17 cellular contexts compared by ENCODE assay signal in the genomic region with DNA sequence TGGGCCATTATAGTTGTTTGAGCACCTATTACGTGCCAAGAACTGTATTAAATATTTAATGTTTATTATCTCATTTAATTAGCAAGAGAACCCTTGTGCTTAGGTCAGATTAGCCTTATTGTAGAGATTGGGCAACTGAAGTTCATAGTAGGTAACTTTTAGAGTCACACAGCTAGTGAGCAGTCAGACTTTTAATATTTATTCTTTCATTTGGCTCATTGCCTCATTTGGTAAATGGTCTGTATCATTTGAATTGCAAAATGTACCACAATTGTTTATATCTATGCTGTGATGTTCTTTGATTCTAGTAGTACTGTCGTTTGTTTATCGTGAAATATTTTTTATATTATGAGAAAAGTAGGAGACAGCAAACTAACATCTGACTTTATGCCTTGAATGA.
DNase-seq lines count a peak whose midpoint lies in the region; ATAC-seq and TF ChIP-seq lines count a peak whose summit lies in the region.
"Had no signal": no experiment of that assay in that cellular context is flagged by ENCODE, and none has a peak within 500 bp of the region (broad histone marks: within the 10 kb centered on the region; RNA-seq: fewer than 3 reads in every experiment).

No MANE protein-coding gene starts in this region.

- no peak for TF ChIP-seq CTCF in WERI-Rb-1 (IDR thresholded peaks at IDR 0.05; ENCODE audit: low read depth, low read length)

- H3K27ac Mint-ChIP-seq in stimulated activated naive CD8-positive, alpha-beta T cell treated with anti-CD3 and anti-CD28 coated beads, Interleukin-15, Interleukin-2, amounts not matched to agents 100 ng/mL and 50 ng/mL, for 24 hours, result peak overlapping the region; percentile 33
- H3K27ac Mint-ChIP-seq in stimulated activated naive CD8-positive, alpha-beta T cell treated with anti-CD3 and anti-CD28 coated beads, Interleukin-15, amount 100 ng/mL, for 72 hours, result no peak overlapping the region
- no peak overlapping the region for H3K27ac Mint-ChIP-seq in T-helper 2 cell treated with Interferon-gamma antibody and Interleukin-4, amounts not matched to agents 5 μg/mL and 100 μg/mL, for 36 hours

- H3K27me3 Mint-ChIP-seq in stimulated activated naive CD8-positive, alpha-beta T cell treated with anti-CD3 and anti-CD28 coated beads, Interleukin-15, Interleukin-2, amounts not matched to agents 100 ng/mL and 50 ng/mL, for 24 hours, result no peaks in the 10 kb centered on the region
- H3K27me3 Mint-ChIP-seq in stimulated activated naive CD8-positive, alpha-beta T cell treated with anti-CD3 and anti-CD28 coated beads, Interleukin-15, amount 100 ng/mL, for 72 hours, result no peaks in the 10 kb centered on the region
- no peaks in the 10 kb centered on the region for H3K27me3 Mint-ChIP-seq in T-helper 2 cell treated with Interferon-gamma antibody and Interleukin-4, amounts not matched to agents 5 μg/mL and 100 μg/mL, for 36 hours (ENCODE audit: low read depth)

- H3K27me3 ChIP-seq in WERI-Rb-1 (ENCODE audit: insufficient read depth, low read depth, severe bottlenecking), result no peaks in the 10 kb centered on the region
- H3K27me3 ChIP-seq: testis had no signal

- no peak overlapping the region for H3K4me3 Mint-ChIP-seq in stimulated activated naive CD8-positive, alpha-beta T cell treated with anti-CD3 and anti-CD28 coated beads, Interleukin-15, Interleukin-2, amounts not matched to agents 100 ng/mL and 50 ng/mL, for 24 hours
- no peak overlapping the region for H3K4me3 Mint-ChIP-seq in stimulated activated naive CD8-positive, alpha-beta T cell treated with anti-CD3 and anti-CD28 coated beads, Interleukin-15, amount 100 ng/mL, for 72 hours
- H3K4me3 Mint-ChIP-seq in T-helper 2 cell treated with Interferon-gamma antibody and Interleukin-4, amounts not matched to agents 5 μg/mL and 100 μg/mL, for 36 hours, result no peak overlapping the region

- peaks cover 2% of the 10 kb centered on the region for H3K9me3 ChIP-seq in WERI-Rb-1 (ENCODE audit: severe bottlenecking)
- H3K9me3 ChIP-seq: testis had no signal

- H3K36me3 Mint-ChIP-seq in stimulated activated naive CD8-positive, alpha-beta T cell treated with anti-CD3 and anti-CD28 coated beads, Interleukin-15, Interleukin-2, amounts not matched to agents 100 ng/mL and 50 ng/mL, for 24 hours (ENCODE audit: low read depth), result peaks cover 52% of the 10 kb centered on the region
- peaks cover 43% of the 10 kb centered on the region for H3K36me3 Mint-ChIP-seq in T-helper 2 cell treated with Interferon-gamma antibody and Interleukin-4, amounts not matched to agents 5 μg/mL and 100 μg/mL, for 36 hours (ENCODE audit: low read depth)

- peaks cover 16% of the 10 kb centered on the region for H3K36me3 ChIP-seq in WERI-Rb-1

- DNase-seq in stimulated activated naive CD8-positive, alpha-beta T cell treated with anti-CD3 and anti-CD28 coated beads, Interleukin-15, amount 100 ng/mL, for 72 hours, result no peak
- DNase-seq in WERI-Rb-1, result no peak
- peak; percentile 66 for DNase-seq in iris pigment epithelial cell (ENCODE audit: low read depth)
- DNase-seq in T-helper 2 cell treated with Interferon-gamma antibody and Interleukin-4, amounts not matched to agents 5 μg/mL and 100 μg/mL, for 36 hours (ENCODE audit: low spot score), result no peak
- DNase-seq in AG20443 (ENCODE audit: low spot score), result no peak
- DNase-seq: activated CD4-positive, alpha-beta T cell treated with anti-CD3 and anti-CD28 coated beads, Interleukin-2, amount 50 U/mL, for 4 hours; DMS153; hippocampal formation; left cardiac atrium; NCI-H1092; NCI-H2171; NK-92 treated with Interleukin-12 subunit alpha and Interleukin-12 subunit beta, amount 100 ng/mL, for 24 hours; testis had no signal

- H3K4me3 ChIP-seq in WERI-Rb-1 (ENCODE audit: low read depth, low read length), result no peak overlapping the region
- H3K4me3 ChIP-seq: testis had no signal

- ATAC-seq in stimulated activated naive CD8-positive, alpha-beta T cell treated with anti-CD3 and anti-CD28 coated beads, Interleukin-15, amount 100 ng/mL, for 72 hours, result no peak
- ATAC-seq in HG03432 (IDR thresholded peaks at IDR 0.05; ENCODE audit: unreplicated experiment) (no peak), HG02938 (IDR thresholded peaks at IDR 0.05; ENCODE audit: unreplicated experiment) (no peak)
- ATAC-seq: left cardiac atrium had no signal

- H3K4me1 Mint-ChIP-seq in stimulated activated naive CD8-positive, alpha-beta T cell treated with anti-CD3 and anti-CD28 coated beads, Interleukin-15, Interleukin-2, amounts not matched to agents 100 ng/mL and 50 ng/mL, for 24 hours (ENCODE audit: low read depth), result peaks cover 80% of the 10 kb centered on the region
- H3K4me1 Mint-ChIP-seq in stimulated activated naive CD8-positive, alpha-beta T cell treated with anti-CD3 and anti-CD28 coated beads, Interleukin-15, amount 100 ng/mL, for 72 hours, result peaks cover 68% of the 10 kb centered on the region
- peaks cover 40% of the 10 kb centered on the region for H3K4me1 Mint-ChIP-seq in T-helper 2 cell treated with Interferon-gamma antibody and Interleukin-4, amounts not matched to agents 5 μg/mL and 100 μg/mL, for 36 hours (ENCODE audit: low read depth)

- peak overlapping the region; percentile 42 for H3K27ac ChIP-seq in WERI-Rb-1
- H3K27ac ChIP-seq: coronary artery, testis had no signal

- H3K9me3 Mint-ChIP-seq in stimulated activated naive CD8-positive, alpha-beta T cell treated with anti-CD3 and anti-CD28 coated beads, Interleukin-15, Interleukin-2, amounts not matched to agents 100 ng/mL and 50 ng/mL, for 24 hours, result no peaks in the 10 kb centered on the region
- H3K9me3 Mint-ChIP-seq in stimulated activated naive CD8-positive, alpha-beta T cell treated with anti-CD3 and anti-CD28 coated beads, Interleukin-15, amount 100 ng/mL, for 72 hours, result no peaks in the 10 kb centered on the region
- H3K9me3 Mint-ChIP-seq in T-helper 2 cell treated with Interferon-gamma antibody and Interleukin-4, amounts not matched to agents 5 μg/mL and 100 μg/mL, for 36 hours, result peaks cover 3% of the 10 kb centered on the region
